In genomic region chr2:207746131-207746530, GRCh38 we compare ENCODE assay signal across 8 cellular contexts. TPM values are rescaled to one million over a fixed set of nuclear protein-coding genes. Genes with fewer than 3 reads are reported as not detected.
DNase-seq lines count a peak whose midpoint lies in the region; ATAC-seq, FAIRE-seq and TF ChIP-seq lines count a peak whose summit lies in the region.

No MANE protein-coding gene starts in this region.

- H3K56ac ChIP-seq in H1 (replicated peaks; ENCODE audit: insufficient read length, low read depth, low read length) (no peak overlapping the region), mesendoderm (ENCODE audit: low read length) (no peak overlapping the region)

- WGBS in H1 (ENCODE audit: extremely low coverage in 1 of 2, insufficient coverage in 1 of 2, insufficient read length in 1 of 2, insufficient replicate concordance in 2 of 2, low coverage in 1 of 2, low lambda C conversion rate in 2 of 2, missing lambda C conversion rate in 1 of 2), 2 experiments = 57% methylated on average over 1 of the region's 1 CpG; no CpG with 5 or more reads in 1 of the 2 experiments
- WGBS in mesendoderm (ENCODE audit: extremely low coverage, insufficient coverage, low lambda C conversion rate) = no CpG with 5 or more reads among the region's 1 CpG
- 22 to 38% methylated on average over 1 of the region's 1 CpG for WGBS in tibial nerve, 2 donors

- H2BK20ac ChIP-seq in H1 (ENCODE audit: low read length) = no peak overlapping the region

- H3K18ac ChIP-seq in H1 (ENCODE audit: extremely low read depth, low read length) (no peak overlapping the region), mesendoderm (ENCODE audit: low read length) (no peak overlapping the region)

- CTCF ChIA-PET in H1 (lab: Charles Lee; ENCODE audit: partially characterized antibody) = interaction anchor here (0.7 to 7.7 kb wide), 66 partner anchors 9 to 1051 kb away, joined by 3 to 157 read pairs (median 5); partner anchors contain the start of genes CRYGD, FZD5, METTL21A and PLEKHM3

- peak; percentile 85 for FAIRE-seq in H1 (lab: Jason Lieb, UNC)

- no peak overlapping the region for H3K27ac ChIP-seq in C4-2B
- no peak overlapping the region for H3K27ac ChIP-seq in H1 (ENCODE audit: low read depth, low read length)
- H3K27ac ChIP-seq in mesendoderm (ENCODE audit: low read depth, low read length) = no peak overlapping the region
- no peak overlapping the region for H3K27ac ChIP-seq in tibial nerve

- no peaks in the 10 kb centered on the region for H3K36me3 Mint-ChIP-seq in T-helper 17 cell (ENCODE audit: low read depth)

- peak; percentile 62 for ATAC-seq in GM18508 (IDR thresholded peaks at IDR 0.05; ENCODE audit: insufficient read depth, unreplicated experiment)
- ATAC-seq in HG02852 (IDR thresholded peaks at IDR 0.05; ENCODE audit: unreplicated experiment) = peak; percentile 92
- peak; percentile 61 for ATAC-seq in T-helper 17 cell

- H2BK120ac ChIP-seq in H1 (replicated peaks; ENCODE audit: low read depth, low read length) (no peak overlapping the region), mesendoderm (ENCODE audit: low read depth, low read length) (no peak overlapping the region)

- H3K79me2 ChIP-seq in H1 (ENCODE audit: control insufficient read depth in 1 of 2, insufficient read depth in 2 of 2, low read length in 2 of 2) (no peaks in the 10 kb centered on the region), mesendoderm (ENCODE audit: control insufficient read depth, insufficient read depth, low read length) (no peaks in the 10 kb centered on the region)

- H3K4me1 Mint-ChIP-seq in T-helper 17 cell = no peaks in the 10 kb centered on the region

- TF ChIP-seq POLR2A in H1 (IDR thresholded peaks at IDR 0.05; ENCODE audit: control extremely low read depth in 1 of 2, low read depth in 2 of 2, low read length in 2 of 2) (no peak), tibial nerve (IDR thresholded peaks at IDR 0.05) (no peak)

- H3K4me3 ChIP-seq in H1 (ENCODE audit: extremely low read depth in 1 of 4, insufficient read depth in 2 of 4, low read depth in 3 of 4, low read length in 4 of 4) = no peak overlapping the region
- no peak overlapping the region for H3K4me3 ChIP-seq in mesendoderm (ENCODE audit: low read length)
- no peak overlapping the region for H3K4me3 ChIP-seq in tibial nerve

- no peak overlapping the region for H2AFZ ChIP-seq in H1 (ENCODE audit: low read length)

- H3K27me3 Mint-ChIP-seq in T-helper 17 cell = no peaks in the 10 kb centered on the region

- no peak overlapping the region for H3K9ac ChIP-seq in H1 (replicated peaks in 1 of 4; ENCODE audit: extremely low read depth in 1 of 4, low read depth in 3 of 4, low read length in 3 of 4)
- no peak overlapping the region for H3K9ac ChIP-seq in mesendoderm (ENCODE audit: low read length)

- no peaks in the 10 kb centered on the region for H4K20me1 ChIP-seq in H1 (replicated peaks in 1 of 2; ENCODE audit: control insufficient read depth in 1 of 2, insufficient read depth in 2 of 2, low read length in 2 of 2)

- no peak overlapping the region for H3K14ac ChIP-seq in H1 (ENCODE audit: insufficient read length)

- H2AK5ac ChIP-seq in H1 (ENCODE audit: low read depth, low read length) (no peak overlapping the region), mesendoderm (ENCODE audit: low read length) (no peak overlapping the region)

- H2BK12ac ChIP-seq in H1 (ENCODE audit: low read depth, low read length) = no peak overlapping the region

- H3K27ac Mint-ChIP-seq in T-helper 17 cell = no peak overlapping the region

- no peak overlapping the region for H3K4me3 Mint-ChIP-seq in T-helper 17 cell

- DNase-seq in NCI-H146 (lab: John Stamatoyannopoulos, UW) (peak; percentile 51), T-helper 17 cell (no peak), H1 (ENCODE audit: low read depth in 1 of 2, low spot score in 2 of 2) (no peak), mesendoderm (peak; percentile 74), tibial nerve (ENCODE audit: low spot score in 2 of 2) (no peak)

- H3K23ac ChIP-seq in H1 (ENCODE audit: insufficient read length) (no peak overlapping the region), mesendoderm (ENCODE audit: low read length) (no peak overlapping the region)

- H3K23me2 ChIP-seq in H1 (ENCODE audit: low read depth, low read length) = no peaks in the 10 kb centered on the region; the same call in 1 of the 2 replicates

- H2BK15ac ChIP-seq in H1 (ENCODE audit: low read length) (no peak overlapping the region), mesendoderm (replicated peaks; ENCODE audit: low read depth) (no peak overlapping the region)

- H4K5ac ChIP-seq in H1 (ENCODE audit: insufficient read length, low read depth, low read length) = no peak overlapping the region
- no peak overlapping the region for H4K5ac ChIP-seq in mesendoderm (ENCODE audit: low read length)

- H3K9me3 ChIP-seq in T-helper 17 cell (ENCODE audit: control insufficient read depth, low read length, poor library complexity, severe bottlenecking) (no peaks in the 10 kb centered on the region), H1 (ENCODE audit: insufficient read depth in 2 of 2, low read depth in 1 of 2, low read length in 1 of 2) (no peaks in the 10 kb centered on the region), tibial nerve (no peaks in the 10 kb centered on the region)

- no peak overlapping the region for H4K91ac ChIP-seq in H1 (replicated peaks; ENCODE audit: insufficient read length, low read length)

- TF ChIP-seq CTCF in C4-2B (conservative IDR thresholded peaks at IDR 0.05) (peak; percentile 88), H1 (IDR thresholded peaks at IDR 0.05; ENCODE audit: control extremely low read depth in 1 of 3, insufficient read depth in 1 of 3, low read depth in 1 of 3, low read length in 3 of 3) (peak; percentile 70 to 96 (median 95)), tibial nerve (IDR thresholded peaks at IDR 0.05) (peak; percentile 71 to 87 (median 79))

- H3K4me2 ChIP-seq in H1 (ENCODE audit: insufficient read depth in 1 of 2, low read depth in 2 of 2, low read length in 2 of 2) (no peak overlapping the region), mesendoderm (ENCODE audit: low read length) (no peak overlapping the region)

- TF ChIP-seq RAD21 in H1 (IDR thresholded peaks at IDR 0.05 in 1 of 2, conservative IDR thresholded peaks at IDR 0.05 in 1 of 2; ENCODE audit: low read depth in 2 of 2, low read length in 2 of 2) = peak; percentile 100

- H3K27me3 ChIP-seq in H1 (replicated peaks in 1 of 4; ENCODE audit: control insufficient read depth in 3 of 4, extremely low read depth in 1 of 4, insufficient read depth in 3 of 4, low read length in 3 of 4) = no peaks in the 10 kb centered on the region
- no peaks in the 10 kb centered on the region for H3K27me3 ChIP-seq in mesendoderm (ENCODE audit: insufficient read depth, low read length, poor library complexity)
- no peaks in the 10 kb centered on the region for H3K27me3 ChIP-seq in tibial nerve

- no peak overlapping the region for H3K4ac ChIP-seq in H1 (replicated peaks; ENCODE audit: insufficient read length, low read depth, low read length)
- no peak overlapping the region for H3K4ac ChIP-seq in mesendoderm (ENCODE audit: low read depth, low read length)

- H4K8ac ChIP-seq in H1 (ENCODE audit: extremely low read depth, insufficient read depth, low read length) (no peak overlapping the region), mesendoderm (ENCODE audit: low read depth, low read length) (no peak overlapping the region)

- H3K36me3 ChIP-seq in H1 (ENCODE audit: control insufficient read depth in 2 of 4, insufficient read depth in 4 of 4, low read length in 3 of 4) (peaks cover 2 to 47% (median 6%) of the 10 kb centered on the region in 4 experiments), mesendoderm (ENCODE audit: control insufficient read depth, insufficient read depth, low read length) (peaks cover 2% of the 10 kb centered on the region), tibial nerve (peaks cover 0 to 59% (median 0%) of the 10 kb centered on the region in 3 donors)

- no peak overlapping the region for H2BK5ac ChIP-seq in H1 (ENCODE audit: low read depth, low read length)
- no peak overlapping the region for H2BK5ac ChIP-seq in mesendoderm (ENCODE audit: low read length)

- POLR2A ChIA-PET in H1 (lab: Charles Lee; ENCODE audit: partially characterized antibody) = interaction anchor here (0.8 to 3.5 kb wide), 8 partner anchors 10 to 295 kb away, joined by 3 to 12 read pairs (median 6); partner anchors contain the start of gene CCNYL1

- peaks cover 0 to 5% (median 0%) of the 10 kb centered on the region in 4 experiments; a peak in 1 of 7 replicates for H3K4me1 ChIP-seq in H1 (replicated peaks in 1 of 4; ENCODE audit: control insufficient read depth in 3 of 4, insufficient read depth in 4 of 4, low read length in 3 of 4)
- no peaks in the 10 kb centered on the region for H3K4me1 ChIP-seq in mesendoderm (ENCODE audit: control insufficient read depth, low read depth, low read length)
- H3K4me1 ChIP-seq in tibial nerve = peaks cover 0 to 5% (median 0%) of the 10 kb centered on the region in 4 donors

- no peak for TF ChIP-seq EP300 in H1 (IDR thresholded peaks at IDR 0.05; ENCODE audit: borderline replicate concordance in 1 of 2, low read depth in 2 of 2, low read length in 2 of 2)
- no peak for TF ChIP-seq EP300 in tibial nerve (IDR thresholded peaks at IDR 0.05)

- no peaks in the 10 kb centered on the region for H3K79me1 ChIP-seq in H1 (ENCODE audit: low read depth, low read length)
- no peaks in the 10 kb centered on the region for H3K79me1 ChIP-seq in mesendoderm (ENCODE audit: low read length)

RNA-seq across cellular contexts. Expression of gene FZD5, which starts 23.6 kb away (rescaled TPM):
- total RNA-seq in T-helper 17 cell = under 1 TPM; 0.16 to 0.17 TPM
- total RNA-seq in H1 (2021; fragmentation: NEBNext Ultra II Directional; extraction: Animal tissue kit (Norgen Biotek cat#: 25700)) = 55.2 and 56.6 TPM in 2 replicates
- 13.4 and 20.2 TPM in 2 replicates for polyA plus RNA-seq in H1 (2011; rRNA removed)
- polyA plus RNA-seq in H1 (2011; cell fraction: cytosol; rRNA removed) = 15.8 TPM
- 21.3 TPM for polyA plus RNA-seq in H1 (2011; cell fraction: nucleus; rRNA removed)
- polyA plus RNA-seq in H1 (2012, experiment 1 of 2) = 14.2 to 20.0 TPM (median 15.9 TPM) in 4 replicates
- 4.5 TPM for polyA plus RNA-seq in H1 (2012, experiment 2 of 2)
- 33.6 TPM for polyA plus RNA-seq in H1 (2013, experiment 1 of 2)
- 37.1 TPM for polyA plus RNA-seq in H1 (2013, experiment 2 of 2)
- polyA minus RNA-seq in H1 (2011; rRNA and poly(A)+ RNA removed) = 30.0 and 33.0 TPM in 2 replicates
- polyA minus RNA-seq in H1 (2011; cell fraction: cytosol; rRNA and poly(A)+ RNA removed) = 44.0 TPM
- 60.7 TPM for polyA minus RNA-seq in H1 (2011; cell fraction: nucleus; rRNA and poly(A)+ RNA removed)
- polyA plus RNA-seq in mesendoderm (2013, experiment 1 of 2) = 42.5 TPM
- polyA plus RNA-seq in mesendoderm (2013, experiment 2 of 2) = 41.3 TPM
- total RNA-seq in tibial nerve = 1 to 10 TPM; 5.2 to 7.6 (median 6.7) TPM

RNA-seq across cellular contexts. Expression of gene CCNYL1, which starts 34.7 kb away (rescaled TPM):
- 10 to 100 TPM; 12.1 to 14.3 TPM for total RNA-seq in T-helper 17 cell
- total RNA-seq in H1 (2021; fragmentation: NEBNext Ultra II Directional; extraction: Animal tissue kit (Norgen Biotek cat#: 25700)) = 35.4 and 36.2 TPM in 2 replicates
- 10.0 and 13.3 TPM in 2 replicates for polyA plus RNA-seq in H1 (2011; rRNA removed)
- 14.2 TPM for polyA plus RNA-seq in H1 (2011; cell fraction: cytosol; rRNA removed)
- 15.5 TPM for polyA plus RNA-seq in H1 (2011; cell fraction: nucleus; rRNA removed)
- polyA plus RNA-seq in H1 (2012, experiment 1 of 2) = 14.6 to 24.3 TPM (median 18.2 TPM) in 4 replicates
- 5.1 TPM for polyA plus RNA-seq in H1 (2012, experiment 2 of 2)
- 33.4 TPM for polyA plus RNA-seq in H1 (2013, experiment 1 of 2)
- 31.5 TPM for polyA plus RNA-seq in H1 (2013, experiment 2 of 2)
- 16.6 and 23.9 TPM in 2 replicates for polyA minus RNA-seq in H1 (2011; rRNA and poly(A)+ RNA removed)
- 16.3 TPM for polyA minus RNA-seq in H1 (2011; cell fraction: cytosol; rRNA and poly(A)+ RNA removed)
- 24.5 TPM for polyA minus RNA-seq in H1 (2011; cell fraction: nucleus; rRNA and poly(A)+ RNA removed)
- 21.5 TPM for polyA plus RNA-seq in mesendoderm (2013, experiment 1 of 2)
- polyA plus RNA-seq in mesendoderm (2013, experiment 2 of 2) = 22.0 TPM
- total RNA-seq in tibial nerve = 10 to 100 TPM in 3 of 4 donors, 1 to 10 TPM in 1; 9.4 to 15.9 (median 13.1) TPM

Comparison
In these comparisons a context has a peak if more than half of its experiments do, and no peak if none do; other contexts are left out.
1. DNase-seq: peak in NCI-H146 (single experiment) and mesendoderm (single experiment); none in T-helper 17 cell (0 of 3), H1 (0 of 2) and tibial nerve (0 of 2).
2. RNA of gene FZD5, which starts 23.6 kb away (total RNA-seq): 55.2 to 56.6 TPM in H1 and 5.2 to 7.6 TPM in tibial nerve; 0.16 to 0.17 TPM in T-helper 17 cell; every median in the first group is over 4 times any median in the second.
3. Peak in every context shown above with its lines, with median percentiles within 50 percentile points of each other: CTCF ChIP-seq and ATAC-seq.